ENCODE assay signal across 8 cellular contexts in genomic region chr4:85747871-85748491, GRCh38.
DNase-seq lines count a peak whose midpoint lies in the region; ATAC-seq, FAIRE-seq and TF ChIP-seq lines count a peak whose summit lies in the region.

No MANE protein-coding gene starts in this region.

- peak; percentile 85 for TF ChIP-seq CTCF in GM10266 (IDR thresholded peaks at IDR 0.05; ENCODE audit: control insufficient read depth, insufficient read depth, low read depth, missing control alignments)

- peak; percentile 68 for ATAC-seq in GM21786 (IDR thresholded peaks at IDR 0.05; ENCODE audit: unreplicated experiment)

- DNase-seq in GM10266 (ENCODE audit: extremely low spot score) (peak; percentile 35), NOMO-1 treated with DMSO at 0.1 percent for 48 hours (lab: John Stamatoyannopoulos, UW; ENCODE audit: unreplicated experiment) (peak; percentile 69), cerebellum (ENCODE audit: low spot score) (peak; percentile 58), left kidney (ENCODE audit: low read depth, low spot score) (peak; percentile 85), urothelium cell line (ENCODE audit: low spot score) (peak; percentile 46), ureter (ENCODE audit: low spot score) (no peak)
- DNase-seq in Jurkat, Clone E6-1 (ENCODE audit: low read depth, low spot score), result peak; percentile 49

- no peak for FAIRE-seq in urothelium cell line (lab: Jason Lieb, UNC)

- H3K4me3 ChIP-seq in Jurkat, Clone E6-1 (ENCODE audit: low read length), result no peak overlapping the region
